In the genomic region with DNA sequence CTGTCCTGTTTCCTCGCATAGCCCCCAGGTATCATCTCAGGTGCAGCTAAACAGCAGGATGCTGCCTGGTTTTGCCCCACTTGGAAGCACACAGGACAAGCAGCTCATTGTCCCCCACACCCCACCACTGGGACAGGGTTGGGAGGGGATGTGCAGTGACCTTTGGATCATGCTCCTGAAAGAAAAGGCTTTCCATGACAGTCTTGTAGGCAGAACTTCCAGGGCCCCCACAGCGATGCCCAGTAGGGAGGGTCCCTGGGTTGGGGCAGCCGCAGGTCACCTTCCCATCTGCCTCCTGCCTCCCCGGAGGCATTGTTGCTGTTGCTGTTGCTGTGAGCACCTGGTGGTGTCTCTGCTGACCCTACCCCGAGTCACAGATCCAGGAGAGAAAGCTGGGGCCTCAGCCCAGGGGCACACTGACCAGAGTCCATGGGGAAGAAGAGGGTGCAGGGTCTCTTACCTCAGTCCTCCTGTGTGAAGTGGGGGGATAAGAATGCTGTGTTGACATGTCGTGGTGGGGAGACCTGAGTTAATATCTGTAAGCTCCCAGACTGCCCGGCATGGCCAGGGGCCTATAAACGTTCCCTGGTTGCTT, we compare ENCODE assay signal across 16 cellular contexts. TPM values are rescaled to one million over a fixed set of nuclear protein-coding genes. Genes with fewer than 3 reads are reported as not detected.
A peak's percentile ranks its signal among the peaks of the same experiment; 100 is the strongest.
DNase-seq lines count a peak whose midpoint lies in the region; ATAC-seq and TF ChIP-seq lines count a peak whose summit lies in the region.
"Had no signal": no experiment of that assay in that cellular context is flagged by ENCODE, and none has a peak within 500 bp of the region (broad histone marks: within the 10 kb centered on the region; RNA-seq: fewer than 3 reads in every experiment).

No MANE protein-coding gene starts in this region.

- H3K27ac ChIP-seq in WERI-Rb-1 (no peak overlapping the region), upper lobe of left lung (no peak overlapping the region)

- H3K27me3 Mint-ChIP-seq in activated naive CD4-positive, alpha-beta T cell treated with anti-CD3 and anti-CD28 coated beads for 36 hours (ENCODE audit: low read depth), result no peaks in the 10 kb centered on the region
- H3K27me3 Mint-ChIP-seq: CD4-positive, CD25-positive, alpha-beta regulatory T cell had no signal

- no peaks in the 10 kb centered on the region for H3K27me3 ChIP-seq in WERI-Rb-1 (ENCODE audit: insufficient read depth, low read depth, severe bottlenecking)
- H3K27me3 ChIP-seq in upper lobe of left lung, result no peaks in the 10 kb centered on the region
- H3K27me3 ChIP-seq: BE2C had no signal

- TF ChIP-seq CTCF in WERI-Rb-1 (IDR thresholded peaks at IDR 0.05; ENCODE audit: low read depth, low read length) (no peak), omental fat pad (IDR thresholded peaks at IDR 0.05) (no peak), upper lobe of left lung (IDR thresholded peaks at IDR 0.05) (no peak)

- H3K4me1 ChIP-seq in upper lobe of left lung, result no peaks in the 10 kb centered on the region
- H3K4me1 ChIP-seq: BE2C had no signal

- 92 to 95% methylated on average over 6 to 8 of the region's 8 CpGs for WGBS in upper lobe of left lung, 2 donors

- peaks cover 7% of the 10 kb centered on the region for H3K4me1 Mint-ChIP-seq in activated naive CD4-positive, alpha-beta T cell treated with anti-CD3 and anti-CD28 coated beads for 36 hours (ENCODE audit: low read depth)

- H3K4me3 ChIP-seq in WERI-Rb-1 (ENCODE audit: low read depth, low read length) (no peak overlapping the region), upper lobe of left lung (no peak overlapping the region)

- no peak for TF ChIP-seq EP300 in upper lobe of left lung (IDR thresholded peaks at IDR 0.05)

- intact Hi-C loops in activated naive CD4-positive, alpha-beta T cell treated with anti-CD3 and anti-CD28 coated beads for 36 hours (cut with micrococcal nuclease), result no loop called here

- H3K27ac Mint-ChIP-seq in activated naive CD4-positive, alpha-beta T cell treated with anti-CD3 and anti-CD28 coated beads for 36 hours, result no peak overlapping the region
- H3K27ac Mint-ChIP-seq: CD4-positive, CD25-positive, alpha-beta regulatory T cell; HFFc6 had no signal

- H3K9me3 ChIP-seq in WERI-Rb-1 (ENCODE audit: severe bottlenecking), result no peaks in the 10 kb centered on the region
- no peaks in the 10 kb centered on the region for H3K9me3 ChIP-seq in upper lobe of left lung
- H3K9me3 ChIP-seq: BE2C had no signal

- TF ChIP-seq POLR2A in upper lobe of left lung (IDR thresholded peaks at IDR 0.05), result no peak

- no peak for ATAC-seq in omental fat pad (ENCODE audit: low FRiP score)
- no peak for ATAC-seq in upper lobe of left lung (ENCODE audit: low FRiP score in 2 of 2)
- ATAC-seq in HG03045 (IDR thresholded peaks at IDR 0.05; ENCODE audit: unreplicated experiment), result no peak

- peaks cover 36% of the 10 kb centered on the region for H3K36me3 Mint-ChIP-seq in activated naive CD4-positive, alpha-beta T cell treated with anti-CD3 and anti-CD28 coated beads for 36 hours (ENCODE audit: low read depth)

- CTCF ChIA-PET in activated naive CD4-positive, alpha-beta T cell treated with anti-CD3 and anti-CD28 coated beads for 36 hours (lab: Charles Lee), result no interaction called here

- no peaks in the 10 kb centered on the region for H3K9me3 Mint-ChIP-seq in activated naive CD4-positive, alpha-beta T cell treated with anti-CD3 and anti-CD28 coated beads for 36 hours

- no peak overlapping the region for H3K4me3 Mint-ChIP-seq in activated naive CD4-positive, alpha-beta T cell treated with anti-CD3 and anti-CD28 coated beads for 36 hours
- H3K4me3 Mint-ChIP-seq: CD4-positive, CD25-positive, alpha-beta regulatory T cell; HFFc6 had no signal

- H3K36me3 ChIP-seq in WERI-Rb-1, result peaks cover 86% of the 10 kb centered on the region
- H3K36me3 ChIP-seq in upper lobe of left lung, result peaks cover 12 to 50% (median 30%) of the 10 kb centered on the region in 4 donors

- DNase-seq in activated naive CD4-positive, alpha-beta T cell treated with anti-CD3 and anti-CD28 coated beads for 36 hours, result peak; percentile 1
- DNase-seq in activated naive CD4-positive, alpha-beta T cell treated with Interleukin-2 at 50 U/mL for 16 hours, result no peak
- peak; percentile 8 for DNase-seq in WERI-Rb-1
- DNase-seq in omental fat pad (ENCODE audit: low spot score), result peak; percentile 1
- peak; percentile 10 for DNase-seq in upper lobe of left lung
- no peak for DNase-seq in NCI-H1694 (lab: John Stamatoyannopoulos, UW)
- DNase-seq: CD4-positive, CD25-positive, alpha-beta regulatory T cell; COR-L47; DMS 273 treated with DMSO at 0.1 percent for 48 hours; HFFc6; MM.1S; NCI-H1092; NCI-H146; RPMI8226 had no signal

RNA-seq across cellular contexts. Expression of a gene that starts 8.5 kb away (rescaled TPM):
- total RNA-seq in activated naive CD4-positive, alpha-beta T cell treated with anti-CD3 and anti-CD28 coated beads for 36 hours, result 10 to 100 TPM; 18.3 to 18.8 TPM
- 1 to 10 TPM; 1.1 to 2.0 (median 1.7) TPM for total RNA-seq in omental fat pad
- total RNA-seq in upper lobe of left lung, result 10 to 100 TPM in 2 of 6 donors, 1 to 10 TPM in 4; 6.8 to 21.0 (median 9.4) TPM

Comparison
In these comparisons a context has a peak if more than half of its experiments do, and no peak if none do; other contexts are left out.
1. DNase-seq: peak in activated naive CD4-positive, alpha-beta T cell treated with anti-CD3 and anti-CD28 coated beads for 36 hours (single experiment), WERI-Rb-1 (single experiment), omental fat pad (single experiment) and upper lobe of left lung (2 of 2); none in activated naive CD4-positive, alpha-beta T cell treated with Interleukin-2 at 50 U/mL for 16 hours (single experiment) and NCI-H1694 (single experiment).